10 cellular contexts compared by ENCODE assay signal in genomic region chr19:38290631-38291147, GRCh38. TPM values are rescaled to one million over a fixed set of nuclear protein-coding genes. Genes with fewer than 3 reads are reported as not detected.
DNase-seq lines count a peak whose midpoint lies in the region; ATAC-seq and TF ChIP-seq lines count a peak whose summit lies in the region.
"Had no signal": no experiment of that assay in that cellular context is flagged by ENCODE, and none has a peak within 500 bp of the region (broad histone marks: within the 10 kb centered on the region; RNA-seq: fewer than 3 reads in every experiment).

No MANE protein-coding gene starts in this region.

- H3K9ac ChIP-seq in neuronal stem cell (ENCODE audit: low read depth, low read length, poor library complexity): no peak overlapping the region

- intact Hi-C loops in left ventricle myocardium inferior (cut with micrococcal nuclease): no loop called here

- H4K8ac ChIP-seq in neuronal stem cell (ENCODE audit: low read depth, low read length): no peak overlapping the region

- H3K79me1 ChIP-seq in neuronal stem cell (ENCODE audit: low read depth, low read length): no peaks in the 10 kb centered on the region

- peaks cover 13% of the 10 kb centered on the region for H3K36me3 Mint-ChIP-seq in endothelial cell (ENCODE audit: low read depth, unreplicated experiment)
- no peaks in the 10 kb centered on the region for H3K36me3 Mint-ChIP-seq in immature natural killer cell

- ATAC-seq in HG03135 (IDR thresholded peaks at IDR 0.05; ENCODE audit: unreplicated experiment): no peak
- ATAC-seq in stimulated activated naive CD8-positive, alpha-beta T cell treated with anti-CD3 and anti-CD28 coated beads, Interleukin-15, Interleukin-2, amounts not matched to agents 100 U/mL and 50 U/mL, for 24 hours: no peak

- H3K9me3 ChIP-seq in neuronal stem cell (replicated peaks in 1 of 2; ENCODE audit: control insufficient read depth in 2 of 2, insufficient read depth in 1 of 2, low read depth in 1 of 2, low read length in 2 of 2) (no peaks in the 10 kb centered on the region), left ventricle myocardium inferior (replicated peaks) (no peaks in the 10 kb centered on the region)

- no peak overlapping the region for H2BK5ac ChIP-seq in neuronal stem cell (ENCODE audit: low read length)

- WGBS in neuronal stem cell (ENCODE audit: extremely low coverage in 2 of 2, insufficient read length in 2 of 2, insufficient replicate concordance in 1 of 2), 2 donors: no CpG with 5 or more reads among the region's 13 CpGs

- H3K9me3 Mint-ChIP-seq in endothelial cell (ENCODE audit: unreplicated experiment): no peaks in the 10 kb centered on the region
- H3K9me3 Mint-ChIP-seq in immature natural killer cell: no peaks in the 10 kb centered on the region
- H3K9me3 Mint-ChIP-seq: activated naive CD4-positive, alpha-beta T cell treated with anti-CD3 and anti-CD28 coated beads for 36 hours had no signal

- H3K23ac ChIP-seq in neuronal stem cell (ENCODE audit: low read depth, low read length, poor library complexity): peak overlapping the region; percentile 18

- no peaks in the 10 kb centered on the region for H3K27me3 ChIP-seq in neuronal stem cell (ENCODE audit: control insufficient read depth in 3 of 3, insufficient read depth in 3 of 3, low read depth in 1 of 3, low read length in 3 of 3)
- H3K27me3 ChIP-seq in left ventricle myocardium inferior (ENCODE audit: low read depth): no peaks in the 10 kb centered on the region

- H2BK120ac ChIP-seq in neuronal stem cell (ENCODE audit: low read depth, low read length): no peak overlapping the region

- H4K91ac ChIP-seq in neuronal stem cell (ENCODE audit: low read depth, low read length, poor library complexity): no peak overlapping the region

- H3K4me1 Mint-ChIP-seq in endothelial cell (ENCODE audit: unreplicated experiment) (no peaks in the 10 kb centered on the region), immature natural killer cell (no peaks in the 10 kb centered on the region)

- TF ChIP-seq CTCF in AG10803 (conservative IDR thresholded peaks at IDR 0.05; ENCODE audit: low read length) (no peak), endothelial cell (IDR thresholded peaks at IDR 0.05; ENCODE audit: unreplicated experiment) (no peak), left ventricle myocardium inferior (IDR thresholded peaks at IDR 0.05; ENCODE audit: borderline replicate concordance) (no peak)

- H3K18ac ChIP-seq in neuronal stem cell (ENCODE audit: low read length): peak overlapping the region; percentile 29

- no peak overlapping the region for H2AK5ac ChIP-seq in neuronal stem cell (ENCODE audit: low read depth, low read length)

- H2AFZ ChIP-seq in neuronal stem cell (ENCODE audit: low read length): peak overlapping the region; percentile 66

- H3K4me3 ChIP-seq in AG10803 (ENCODE audit: low read length): no peak overlapping the region
- peak overlapping the region in 1 of 2 donors; percentile 42 for H3K4me3 ChIP-seq in neuronal stem cell (ENCODE audit: low read length in 2 of 2)
- H3K4me3 ChIP-seq in left ventricle myocardium inferior: no peak overlapping the region

- no peak overlapping the region for H3K27ac Mint-ChIP-seq in endothelial cell (ENCODE audit: unreplicated experiment)
- no peak overlapping the region for H3K27ac Mint-ChIP-seq in immature natural killer cell
- H3K27ac Mint-ChIP-seq: activated naive CD4-positive, alpha-beta T cell treated with anti-CD3 and anti-CD28 coated beads for 36 hours had no signal

- no peak overlapping the region for H2BK15ac ChIP-seq in neuronal stem cell (ENCODE audit: low read length)

- H3K36me3 ChIP-seq in neuronal stem cell (replicated peaks in 1 of 2; ENCODE audit: control insufficient read depth in 2 of 2, insufficient read depth in 2 of 2, low read length in 2 of 2) (peaks cover 0 to 3% of the 10 kb centered on the region in 2 donors), left ventricle myocardium inferior (no peaks in the 10 kb centered on the region)

- H3K14ac ChIP-seq in neuronal stem cell (ENCODE audit: low read length): no peak overlapping the region

- H3K4me3 Mint-ChIP-seq in endothelial cell (ENCODE audit: unreplicated experiment): peak overlapping the region; percentile 53
- H3K4me3 Mint-ChIP-seq in immature natural killer cell: no peak overlapping the region
- H3K4me3 Mint-ChIP-seq: activated naive CD4-positive, alpha-beta T cell treated with anti-CD3 and anti-CD28 coated beads for 36 hours had no signal

- H3K27me3 Mint-ChIP-seq in endothelial cell (ENCODE audit: unreplicated experiment) (peaks cover 4% of the 10 kb centered on the region), immature natural killer cell (ENCODE audit: low read depth in 3 of 3) (peaks cover 0 to 2% (median 0%) of the 10 kb centered on the region in 3 donors)

- no peak overlapping the region for H3K4me2 ChIP-seq in neuronal stem cell (ENCODE audit: insufficient read depth, low read length, poor library complexity, severe bottlenecking)

- H3K4ac ChIP-seq in neuronal stem cell (ENCODE audit: low read length): no peak overlapping the region

- no peak overlapping the region for H2BK12ac ChIP-seq in neuronal stem cell (ENCODE audit: low read length)

- peak; percentile 91 for DNase-seq in AG10803 (ENCODE audit: low read depth)
- peak; percentile 2 for DNase-seq in NCI-H226
- DNase-seq in endothelial cell (ENCODE audit: low spot score): no peak
- no peak for DNase-seq in neuronal stem cell (ENCODE audit: low spot score)
- DNase-seq in immature natural killer cell: no peak
- no peak for DNase-seq in left ventricle myocardium inferior
- DNase-seq in stimulated activated naive CD8-positive, alpha-beta T cell treated with anti-CD3 and anti-CD28 coated beads, Interleukin-15, Interleukin-2, amounts not matched to agents 100 U/mL and 50 U/mL, for 24 hours: no peak
- DNase-seq: activated naive CD4-positive, alpha-beta T cell treated with anti-CD3 and anti-CD28 coated beads for 36 hours; NCI-H345 had no signal

- H3K27ac ChIP-seq in neuronal stem cell (replicated peaks; ENCODE audit: low read length): no peak overlapping the region
- no peak overlapping the region for H3K27ac ChIP-seq in left ventricle myocardium inferior (replicated peaks)

- H3K4me1 ChIP-seq in neuronal stem cell (ENCODE audit: control insufficient read depth in 2 of 2, insufficient read depth in 1 of 2, low read depth in 1 of 2, low read length in 2 of 2) (peaks cover 15 to 28% of the 10 kb centered on the region in 2 donors), left ventricle myocardium inferior (no peaks in the 10 kb centered on the region)

RNA-seq across cellular contexts. Expression of gene C19orf33, which starts 13.4 kb away (rescaled TPM):
- total RNA-seq in endothelial cell (ENCODE audit: unreplicated experiment) (2.7 TPM), left ventricle myocardium inferior (1.6 TPM)
- not detected for polyA plus RNA-seq in neuronal stem cell (2013, experiment 1 of 2)
- polyA plus RNA-seq in neuronal stem cell (2013, experiment 2 of 2): not detected
- 1 to 10 TPM in 1 of 3 donors, not detected in 2; 2.8 TPM for polyA plus RNA-seq in immature natural killer cell
- total RNA-seq: activated naive CD4-positive, alpha-beta T cell treated with anti-CD3 and anti-CD28 coated beads for 36 hours had no signal

RNA-seq across cellular contexts. Expression of gene YIF1B, which starts 25.1 kb away (rescaled TPM):
- total RNA-seq in endothelial cell (ENCODE audit: unreplicated experiment): 55.2 TPM
- polyA plus RNA-seq in neuronal stem cell (2013, experiment 1 of 2): 67.9 TPM
- 67.6 TPM for polyA plus RNA-seq in neuronal stem cell (2013, experiment 2 of 2)
- polyA plus RNA-seq in immature natural killer cell: 10 to 100 TPM; 47.7 to 82.5 (median 54.9) TPM
- total RNA-seq in left ventricle myocardium inferior: 33.0 TPM

RNA-seq across cellular contexts. Expression of gene SPINT2, which starts 26.3 kb away (rescaled TPM):
- total RNA-seq in endothelial cell (ENCODE audit: unreplicated experiment) (93.4 TPM), left ventricle myocardium inferior (6.8 TPM)
- polyA plus RNA-seq in neuronal stem cell (2013, experiment 1 of 2): 42.1 TPM
- 42.3 TPM for polyA plus RNA-seq in neuronal stem cell (2013, experiment 2 of 2)
- polyA plus RNA-seq in immature natural killer cell: 10 to 100 TPM in 2 of 3 donors, 1 to 10 TPM in 1; 4.3 to 29.1 (median 22.4) TPM

RNA-seq across cellular contexts. Expression of gene KCNK6, which starts 29.0 kb away (rescaled TPM):
- 15.8 TPM for total RNA-seq in endothelial cell (ENCODE audit: unreplicated experiment)
- polyA plus RNA-seq in neuronal stem cell (2013, experiment 1 of 2): 0.49 TPM
- 0.43 TPM for polyA plus RNA-seq in neuronal stem cell (2013, experiment 2 of 2)
- 1 to 10 TPM in 2 of 3 donors, under 1 TPM in 1; 0.93 to 1.2 (median 1.0) TPM for polyA plus RNA-seq in immature natural killer cell
- total RNA-seq in left ventricle myocardium inferior: 4.2 TPM

RNA-seq across cellular contexts. Expression of gene PPP1R14A, which starts 34.5 kb away (rescaled TPM):
- total RNA-seq in endothelial cell (ENCODE audit: unreplicated experiment): 2.1 TPM
- 8.9 TPM for polyA plus RNA-seq in neuronal stem cell (2013, experiment 1 of 2)
- 8.3 TPM for polyA plus RNA-seq in neuronal stem cell (2013, experiment 2 of 2)
- 1 to 10 TPM in 2 of 3 donors, under 1 TPM in 1; 0.72 to 5.7 (median 1.9) TPM for polyA plus RNA-seq in immature natural killer cell
- total RNA-seq in left ventricle myocardium inferior: 33.3 TPM
- total RNA-seq: activated naive CD4-positive, alpha-beta T cell treated with anti-CD3 and anti-CD28 coated beads for 36 hours had no signal

Comparison
In these comparisons a context has a peak if more than half of its experiments do, and no peak if none do; other contexts are left out.
1. DNase-seq: peak in AG10803 (single experiment) and NCI-H226 (single experiment); none in endothelial cell (single experiment), neuronal stem cell (single experiment), immature natural killer cell (0 of 3), left ventricle myocardium inferior (single experiment) and stimulated activated naive CD8-positive, alpha-beta T cell treated with anti-CD3 and anti-CD28 coated beads, Interleukin-15, Interleukin-2, amounts not matched to agents 100 U/mL and 50 U/mL, for 24 hours (single experiment).
2. RNA of gene SPINT2, which starts 26.3 kb away (total RNA-seq): 93.4 TPM in endothelial cell (single experiment); 6.8 TPM in left ventricle myocardium inferior (single experiment); every median in the first group is over 10 times any median in the second.